ENCODE assay signal across 1 cellular context in the genomic region with DNA sequence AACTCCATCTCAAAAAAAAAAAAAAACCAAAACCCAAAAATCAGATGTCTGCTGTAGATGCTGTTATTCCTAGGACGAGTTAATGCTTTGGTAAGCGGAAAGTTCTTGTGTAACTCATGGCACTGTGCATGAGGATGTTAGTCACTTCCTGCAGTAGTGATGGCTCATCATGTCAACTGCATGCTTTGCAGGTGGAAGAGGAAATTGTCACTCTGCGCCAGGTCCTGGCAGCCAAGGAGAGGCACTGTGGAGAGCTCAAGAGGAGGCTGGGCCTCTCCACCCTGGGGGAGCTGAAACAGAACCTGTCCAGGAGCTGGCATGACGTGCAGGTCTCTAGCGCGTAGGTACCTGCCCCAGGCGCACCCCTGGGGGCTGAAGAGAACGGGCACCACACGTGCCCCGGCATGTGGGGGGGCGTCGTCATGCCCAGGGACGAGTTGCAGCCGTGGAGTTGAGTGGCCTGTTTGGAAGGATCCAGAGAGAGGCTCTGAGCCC.
TF ChIP-seq lines count a peak whose summit lies in the region.

No MANE protein-coding gene starts in this region.

TF ChIP-seq in HepG2, 621 proteins besides CTCF, POLR2A, EP300 and RAD21:
- TF ChIP-seq SIN3A (IDR thresholded peaks at IDR 0.05; ENCODE audit: borderline replicate concordance, low read depth, low read length) (no peak), PREB (CRISPR knock-in tag; IDR thresholded peaks at IDR 0.05) (no peak), RBFOX2 (IDR thresholded peaks at IDR 0.05; ENCODE audit: low read depth, low read length) (peak; percentile 70), ZNF644 (CRISPR knock-in tag; IDR thresholded peaks at IDR 0.05; ENCODE audit: low read depth) (no peak), ZFP90 (CRISPR knock-in tag; IDR thresholded peaks at IDR 0.05; ENCODE audit: borderline replicate concordance) (no peak), ZBTB33 (CRISPR knock-in tag; IDR thresholded peaks at IDR 0.05) (peak; percentile 92), ZNF235 (CRISPR knock-in tag; IDR thresholded peaks at IDR 0.05; ENCODE audit: borderline replicate concordance) (no peak), KMT2B (CRISPR knock-in tag; IDR thresholded peaks at IDR 0.05) (no peak), AGO2 (optimal IDR thresholded peaks at IDR 0.05; ENCODE audit: low read depth, low read length) (peak; percentile 88), IKZF1 (IDR thresholded peaks at IDR 0.05) (no peak), ZNF839 (CRISPR knock-in tag; IDR thresholded peaks at IDR 0.05; ENCODE audit: borderline replicate concordance) (no peak), ZNF709 (CRISPR knock-in tag; IDR thresholded peaks at IDR 0.05) (no peak), MAFF (IDR thresholded peaks at IDR 0.05; ENCODE audit: low read depth, low read length) (peak; percentile 80), HHEX (CRISPR knock-in tag; IDR thresholded peaks at IDR 0.05) (no peak), ZZZ3 (CRISPR knock-in tag; IDR thresholded peaks at IDR 0.05; ENCODE audit: borderline replicate concordance) (no peak), MXI1 (IDR thresholded peaks at IDR 0.05; ENCODE audit: borderline replicate concordance, low read depth, low read length) (peak; percentile 32; the same call in 1 of the 3 replicates), ZNF280B (CRISPR knock-in tag; IDR thresholded peaks at IDR 0.05; ENCODE audit: borderline replicate concordance) (0 out of 2 replicates have a peak, but pooled peaks have one; percentile 32), NCOA5 (CRISPR knock-in tag; IDR thresholded peaks at IDR 0.05) (no peak), ZNF780A (CRISPR knock-in tag; IDR thresholded peaks at IDR 0.05) (no peak), THAP7 (CRISPR knock-in tag; IDR thresholded peaks at IDR 0.05) (no peak), HNRNPLL (IDR thresholded peaks at IDR 0.05; ENCODE audit: low read depth, low read length, poor library complexity, severe bottlenecking) (no peak), SOX6 (IDR thresholded peaks at IDR 0.05) (no peak), SOX6 (CRISPR knock-in tag; IDR thresholded peaks at IDR 0.05) (no peak), ELK4 (CRISPR knock-in tag; IDR thresholded peaks at IDR 0.05; ENCODE audit: borderline replicate concordance) (no peak), FOSL2 (CRISPR knock-in tag; IDR thresholded peaks at IDR 0.05) (peak; percentile 58; the same call in 1 of the 2 replicates), MAFK (conservative IDR thresholded peaks at IDR 0.05 in 1 of 2, IDR thresholded peaks at IDR 0.05 in 1 of 2; ENCODE audit: low read length in 2 of 2) (peak; percentile 86 to 91), ZNF253 (CRISPR knock-in tag; IDR thresholded peaks at IDR 0.05; ENCODE audit: borderline replicate concordance) (no peak), ZNF841 (CRISPR knock-in tag; IDR thresholded peaks at IDR 0.05; ENCODE audit: borderline replicate concordance) (no peak), ASH2L (IDR thresholded peaks at IDR 0.05; ENCODE audit: insufficient read length, low read depth, low read length) (no peak), MZF1 (CRISPR knock-in tag; IDR thresholded peaks at IDR 0.05; ENCODE audit: borderline replicate concordance) (no peak), SMC3 (IDR thresholded peaks at IDR 0.05; ENCODE audit: low read length) (no peak), ZNF737 (CRISPR knock-in tag; IDR thresholded peaks at IDR 0.05; ENCODE audit: borderline replicate concordance) (no peak), ZNF660 (CRISPR knock-in tag; IDR thresholded peaks at IDR 0.05; ENCODE audit: borderline replicate concordance, low read depth) (no peak), ZKSCAN1 (IDR thresholded peaks at IDR 0.05; ENCODE audit: low read length) (no peak), RBM22 (optimal IDR thresholded peaks at IDR 0.05; ENCODE audit: low read length) (peak; percentile 37), TP53 (CRISPR knock-in tag; conservative IDR thresholded peaks at IDR 0.05) (no peak), TIGD3 (CRISPR knock-in tag; IDR thresholded peaks at IDR 0.05; ENCODE audit: borderline replicate concordance) (no peak), NFIC (IDR thresholded peaks at IDR 0.05; ENCODE audit: low read length) (no peak), TGIF2 (CRISPR knock-in tag; IDR thresholded peaks at IDR 0.05) (no peak), ETV5 (CRISPR knock-in tag; IDR thresholded peaks at IDR 0.05; ENCODE audit: borderline replicate concordance) (0 out of 2 replicates have a peak, but pooled peaks have one; percentile 31), ATM (IDR thresholded peaks at IDR 0.05; ENCODE audit: borderline replicate concordance) (no peak)
- TF ChIP-seq, protein P1, sequence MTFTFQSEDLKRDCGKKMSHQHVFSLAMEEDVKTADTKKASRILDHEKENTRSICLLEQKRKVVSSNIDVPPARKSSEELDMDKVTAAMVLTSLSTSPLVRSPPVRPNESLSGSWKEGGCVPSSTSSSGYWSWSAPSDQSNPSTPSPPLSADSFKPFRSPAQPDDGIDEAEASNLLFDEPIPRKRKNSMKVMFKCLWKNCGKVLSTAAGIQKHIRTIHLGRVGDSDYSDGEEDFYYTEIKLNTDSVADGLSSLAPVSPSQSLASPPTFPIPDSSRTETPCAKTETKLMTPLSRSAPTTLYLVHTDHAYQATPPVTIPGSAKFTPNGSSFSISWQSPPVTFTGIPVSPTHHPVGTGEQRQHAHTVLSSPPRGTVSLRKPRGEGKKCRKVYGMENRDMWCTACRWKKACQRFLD (CRISPR knock-in tag; IDR thresholded peaks at IDR 0.05; ENCODE audit: borderline replicate concordance): no peak
- TF ChIP-seq, protein P2, sequence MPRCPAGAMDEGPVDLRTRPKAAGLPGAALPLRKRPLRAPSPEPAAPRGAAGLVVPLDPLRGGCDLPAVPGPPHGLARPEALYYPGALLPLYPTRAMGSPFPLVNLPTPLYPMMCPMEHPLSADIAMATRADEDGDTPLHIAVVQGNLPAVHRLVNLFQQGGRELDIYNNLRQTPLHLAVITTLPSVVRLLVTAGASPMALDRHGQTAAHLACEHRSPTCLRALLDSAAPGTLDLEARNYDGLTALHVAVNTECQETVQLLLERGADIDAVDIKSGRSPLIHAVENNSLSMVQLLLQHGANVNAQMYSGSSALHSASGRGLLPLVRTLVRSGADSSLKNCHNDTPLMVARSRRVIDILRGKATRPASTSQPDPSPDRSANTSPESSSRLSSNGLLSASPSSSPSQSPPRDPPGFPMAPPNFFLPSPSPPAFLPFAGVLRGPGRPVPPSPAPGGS (CRISPR knock-in tag; IDR thresholded peaks at IDR 0.05): 0 out of 2 replicates have a peak, but pooled peaks have one; percentile 60
